ENCODE assay signal across 20 cellular contexts in genomic region chr3:12707425-12707824, GRCh38. TPM values are rescaled to one million over a fixed set of nuclear protein-coding genes. Genes with fewer than 3 reads are reported as not detected.
DNase-seq lines count a peak whose midpoint lies in the region; ATAC-seq and TF ChIP-seq lines count a peak whose summit lies in the region.
"Had no signal": no experiment of that assay in that cellular context is flagged by ENCODE, and none has a peak within 500 bp of the region (broad histone marks: within the 10 kb centered on the region; RNA-seq: fewer than 3 reads in every experiment).

No MANE protein-coding gene starts in this region.

- ATAC-seq in activated T-cell treated with anti-CD3 and anti-CD28 coated beads, Interleukin-2, amount 50 U/mL, for 4 hours: no peak

- H3K4me1 Mint-ChIP-seq in activated T-cell treated with anti-CD3 and anti-CD28 coated beads, Interleukin-2, amount 50 U/mL, for 4 hours (ENCODE audit: low read depth): no peaks in the 10 kb centered on the region
- H3K4me1 Mint-ChIP-seq: activated B cell treated with CpG ODN at 0.5 μM for 24 hours; CD8-positive, alpha-beta memory T cell had no signal

- H2BK5ac ChIP-seq in trophoblast cell (ENCODE audit: low read depth, low read length, poor library complexity): no peak overlapping the region

- H4K91ac ChIP-seq in trophoblast cell (ENCODE audit: low read depth, low read length): no peak overlapping the region

- H2BK120ac ChIP-seq in trophoblast cell (ENCODE audit: insufficient read depth, low read length, poor library complexity): no peak overlapping the region

- no peaks in the 10 kb centered on the region for H3K36me3 ChIP-seq in trophoblast cell (ENCODE audit: control insufficient read depth in 1 of 2, insufficient read depth in 2 of 2, low read length in 2 of 2)
- H3K36me3 ChIP-seq: suprapubic skin had no signal

- H3K36me3 Mint-ChIP-seq in activated T-cell treated with anti-CD3 and anti-CD28 coated beads, Interleukin-2, amount 50 U/mL, for 4 hours (ENCODE audit: insufficient read depth): no peaks in the 10 kb centered on the region
- H3K36me3 Mint-ChIP-seq: activated naive CD8-positive, alpha-beta T cell treated with anti-CD3 and anti-CD28 coated beads for 36 hours; CD8-positive, alpha-beta memory T cell had no signal

- H3K9ac ChIP-seq in trophoblast cell (ENCODE audit: low read length): no peak overlapping the region

- H2BK12ac ChIP-seq in trophoblast cell (ENCODE audit: low read length): no peak overlapping the region

- H2AK5ac ChIP-seq in trophoblast cell (ENCODE audit: low read length): no peak overlapping the region

- WGBS in trophoblast cell (ENCODE audit: extremely low coverage, insufficient coverage, insufficient read length): no CpG with 5 or more reads among the region's 2 CpGs

- H4K8ac ChIP-seq in trophoblast cell (ENCODE audit: low read depth, low read length): no peak overlapping the region

- no peak overlapping the region for H3K4me2 ChIP-seq in trophoblast cell (ENCODE audit: low read length)

- no peak overlapping the region for H3K4me3 Mint-ChIP-seq in activated T-cell treated with anti-CD3 and anti-CD28 coated beads, Interleukin-2, amount 50 U/mL, for 4 hours
- H3K4me3 Mint-ChIP-seq: activated B cell treated with CpG ODN at 0.5 μM for 24 hours; activated naive CD8-positive, alpha-beta T cell treated with anti-CD3 and anti-CD28 coated beads for 36 hours; CD8-positive, alpha-beta memory T cell; H9 had no signal

- TF ChIP-seq CTCF in cardiac fibroblast (IDR thresholded peaks at IDR 0.05; ENCODE audit: low read depth, low read length): no peak

- H3K27ac ChIP-seq in trophoblast cell (ENCODE audit: low read depth, low read length): no peak overlapping the region
- H3K27ac ChIP-seq: 22Rv1, epithelial cell of prostate, suprapubic skin had no signal

- no peak overlapping the region for H3K4ac ChIP-seq in trophoblast cell (ENCODE audit: low read depth, low read length)

- H3K79me1 ChIP-seq in trophoblast cell (ENCODE audit: low read length): no peaks in the 10 kb centered on the region

- H4K12ac ChIP-seq in trophoblast cell (ENCODE audit: low read depth, low read length): no peak overlapping the region

- H3K14ac ChIP-seq in trophoblast cell (ENCODE audit: low read length): no peak overlapping the region

- no peaks in the 10 kb centered on the region for H3K4me1 ChIP-seq in trophoblast cell (ENCODE audit: control insufficient read depth in 1 of 2, insufficient read depth in 2 of 2, low read length in 2 of 2)

- H3K27me3 Mint-ChIP-seq in activated T-cell treated with anti-CD3 and anti-CD28 coated beads, Interleukin-2, amount 50 U/mL, for 4 hours (ENCODE audit: low read depth): no peaks in the 10 kb centered on the region
- H3K27me3 Mint-ChIP-seq: activated naive CD8-positive, alpha-beta T cell treated with anti-CD3 and anti-CD28 coated beads for 36 hours had no signal

- H3K27me3 ChIP-seq in trophoblast cell (ENCODE audit: insufficient read depth, low read length): no peaks in the 10 kb centered on the region
- H3K27me3 ChIP-seq: suprapubic skin had no signal

- no peaks in the 10 kb centered on the region for H3K9me3 ChIP-seq in trophoblast cell (ENCODE audit: insufficient read depth, low read depth, low read length)
- H3K9me3 ChIP-seq: suprapubic skin had no signal

- no peak overlapping the region for H2AFZ ChIP-seq in trophoblast cell (ENCODE audit: insufficient read depth, low read length, poor library complexity)

- no peaks in the 10 kb centered on the region for H3K79me2 ChIP-seq in trophoblast cell (ENCODE audit: control insufficient read depth, insufficient read depth, low read length, poor library complexity)

- DNase-seq in DMS153 (lab: John Stamatoyannopoulos, UW) (peak; percentile 20), DMS153 treated with DMSO at 0.1 percent for 48 hours (lab: John Stamatoyannopoulos, UW; ENCODE audit: unreplicated experiment) (no peak), NCI-H510A (lab: John Stamatoyannopoulos, UW) (peak; percentile 29), cardiac fibroblast (ENCODE audit: low read depth in 2 of 2) (peak; percentile 42 to 44), trophoblast cell (peak; percentile 20 to 52), inferior parietal cortex (ENCODE audit: extremely low spot score) (no peak)
- DNase-seq in activated T-cell treated with anti-CD3 and anti-CD28 coated beads, Interleukin-2, amount 50 U/mL, for 4 hours: no peak
- DNase-seq in activated CD4-positive, alpha-beta T cell treated with anti-CD3 and anti-CD28 coated beads, Interleukin-2, amount 50 U/mL, for 48 hours: no peak
- DNase-seq: activated B cell treated with CpG ODN at 0.5 μM for 24 hours; activated CD8-positive, alpha-beta memory T cell treated with anti-CD3 and anti-CD28 coated beads, Interleukin-2, amount 50 U/mL, for 48 hours; activated naive CD8-positive, alpha-beta T cell treated with anti-CD3 and anti-CD28 coated beads for 36 hours; CD8-positive, alpha-beta memory T cell; H9; NK-92 treated with Interleukin-12 subunit alpha and Interleukin-12 subunit beta, amount 100 ng/mL, for 24 hours; stimulated activated CD4-positive, alpha-beta T cell treated with anti-CD3 and anti-CD28 coated beads, Interleukin-12 subunit alpha, Interleukin-12 subunit beta, amount 100 ng/mL, for 4 hours had no signal

- no peak overlapping the region for H3K18ac ChIP-seq in trophoblast cell (ENCODE audit: low read length)

- no peaks in the 10 kb centered on the region for H3K9me3 Mint-ChIP-seq in activated T-cell treated with anti-CD3 and anti-CD28 coated beads, Interleukin-2, amount 50 U/mL, for 4 hours
- H3K9me3 Mint-ChIP-seq: activated B cell treated with CpG ODN at 0.5 μM for 24 hours; activated naive CD8-positive, alpha-beta T cell treated with anti-CD3 and anti-CD28 coated beads for 36 hours; CD8-positive, alpha-beta memory T cell; H9 had no signal

- H3K4me3 ChIP-seq in cardiac fibroblast (replicated peaks in 1 of 2; ENCODE audit: low read depth in 2 of 2, low read length in 2 of 2) (no peak overlapping the region), trophoblast cell (ENCODE audit: low read depth, low read length) (no peak overlapping the region)
- H3K4me3 ChIP-seq: suprapubic skin had no signal

- H3K23ac ChIP-seq in trophoblast cell (ENCODE audit: low read length): no peak overlapping the region

RNA-seq across cellular contexts. Expression of gene RAF1, which starts 43.5 kb away (rescaled TPM):
- 56.2 and 59.5 TPM in 2 replicates for polyA plus RNA-seq in trophoblast cell (2013)
- total RNA-seq in activated T-cell treated with anti-CD3 and anti-CD28 coated beads, Interleukin-2, amount 50 U/mL, for 4 hours: 100 to 1,000 TPM in 2 of 3 donors, 10 to 100 TPM in 1; 97.2 to 104 (median 100) TPM

RNA-seq across cellular contexts. Expression of gene TMEM40, which starts 51.6 kb away (rescaled TPM):
- 26.1 and 27.0 TPM in 2 replicates for polyA plus RNA-seq in trophoblast cell (2013)
- total RNA-seq in activated T-cell treated with anti-CD3 and anti-CD28 coated beads, Interleukin-2, amount 50 U/mL, for 4 hours: not detected
- total RNA-seq: activated B cell treated with CpG ODN at 0.5 μM for 24 hours; activated naive CD8-positive, alpha-beta T cell treated with anti-CD3 and anti-CD28 coated beads for 36 hours; CD8-positive, alpha-beta memory T cell; H9; mesenteric fat pad; osteoblast had no signal
- polyA plus RNA-seq: CD8-positive, alpha-beta memory T cell had no signal

Comparison
In these comparisons a context has a peak if more than half of its experiments do, and no peak if none do; other contexts are left out.
1. DNase-seq: peak in DMS153 (single experiment), NCI-H510A (single experiment), cardiac fibroblast (2 of 2) and trophoblast cell (2 of 2); none in DMS153 treated with DMSO at 0.1 percent for 48 hours (single experiment), activated T-cell treated with anti-CD3 and anti-CD28 coated beads, Interleukin-2, amount 50 U/mL, for 4 hours (single experiment), activated CD4-positive, alpha-beta T cell treated with anti-CD3 and anti-CD28 coated beads, Interleukin-2, amount 50 U/mL, for 48 hours (0 of 2) and inferior parietal cortex (single experiment).